ENCODE assay signal across 26 cellular contexts in the genomic region with DNA sequence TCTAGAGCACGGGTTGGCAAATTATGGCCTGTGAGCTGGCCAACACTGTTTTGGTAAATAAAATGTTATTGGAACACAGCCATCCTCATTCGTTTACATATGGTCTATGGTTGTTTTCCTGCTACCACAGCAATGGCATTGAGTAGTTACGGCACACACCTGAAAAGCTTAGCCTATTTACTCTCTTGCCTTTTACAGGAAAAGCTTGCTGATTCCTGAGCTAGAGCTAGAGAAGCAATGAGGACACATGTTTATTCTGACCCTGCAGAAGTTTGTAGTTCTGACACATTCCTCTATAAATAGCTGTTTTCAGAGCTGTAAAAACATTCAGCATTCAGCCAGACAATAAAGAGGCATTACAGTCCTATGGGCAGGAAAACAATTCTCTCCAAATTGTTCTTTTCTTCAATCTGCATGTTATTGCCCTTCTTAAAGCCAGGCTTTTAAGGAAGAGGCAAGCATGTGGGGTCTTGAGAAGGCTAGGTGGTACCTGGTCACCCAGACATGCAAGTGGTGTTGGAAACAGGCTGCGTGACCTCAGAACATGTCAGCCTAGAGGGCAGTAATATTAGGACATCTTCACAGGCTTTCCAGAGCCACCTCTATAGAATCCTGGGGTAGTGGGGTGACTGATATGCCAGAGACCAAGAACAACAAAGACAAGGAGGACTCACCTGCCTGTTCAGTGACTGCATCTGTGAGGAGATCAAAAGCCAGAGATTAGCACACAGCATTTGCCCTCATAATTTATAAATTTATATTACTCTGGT. TPM values are rescaled to one million over a fixed set of nuclear protein-coding genes. Genes with fewer than 3 reads are reported as not detected.
DNase-seq lines count a peak whose midpoint lies in the region; ATAC-seq, FAIRE-seq and TF ChIP-seq lines count a peak whose summit lies in the region.
"Had no signal": no experiment of that assay in that cellular context is flagged by ENCODE, and none has a peak within 500 bp of the region (broad histone marks: within the 10 kb centered on the region; RNA-seq: fewer than 3 reads in every experiment).

No MANE protein-coding gene starts in this region.

- intact Hi-C loops in colonic mucosa (cut with DNase I): loop anchor here (10.0 kb wide), 1 partner anchor 170 kb away; no protein-coding TSS in a partner anchor

- no peaks in the 10 kb centered on the region for H3K9me3 ChIP-seq in colonic mucosa
- H3K9me3 ChIP-seq: BLaER1 treated with 17β-estradiol and CSF1 and Interleukin-3, amounts not matched to agents 10 nM and 100 nM; SK-N-SH had no signal

- no peak for ATAC-seq in stimulated activated naive B cell treated with anti-CD40 and anti-IgM and Interleukin-4, amounts not matched to agents 10 μg/mL and 1 μg/mL and 100 μg/mL, for 72 hours (replicated peaks)
- no peak for ATAC-seq in HG03097 (IDR thresholded peaks at IDR 0.05; ENCODE audit: low FRiP score, unreplicated experiment)
- ATAC-seq: CD8-positive, alpha-beta T cell had no signal

- POLR2A ChIA-PET in activated CD4-positive, alpha-beta T cell treated with anti-CD3 and anti-CD28 coated beads, Interleukin-2, amount 10 ng/mL, durations not matched to agents 7 days and 5 days (lab: Charles Lee): no interaction called here

- H3K9ac ChIP-seq in colonic mucosa (ENCODE audit: low read depth in 2 of 2, low read length in 2 of 2): peak overlapping the region in 1 of 2 donors; percentile 28
- H3K9ac ChIP-seq: BLaER1 treated with 17β-estradiol and CSF1 and Interleukin-3, amounts not matched to agents 10 nM and 100 nM; SK-N-SH had no signal

- peak overlapping the region; percentile 20 for H3K27ac Mint-ChIP-seq in stimulated activated naive B cell treated with anti-CD40 and anti-IgM and Interleukin-4, amounts not matched to agents 10 μg/mL and 1 μg/mL and 100 μg/mL, for 72 hours
- no peak overlapping the region for H3K27ac Mint-ChIP-seq in activated CD4-positive, alpha-beta T cell treated with anti-CD3 and anti-CD28 coated beads, Interleukin-2, amount 10 ng/mL, durations not matched to agents 7 days and 5 days
- H3K27ac Mint-ChIP-seq: CD8-positive, alpha-beta T cell had no signal

- H3K36me3 ChIP-seq in colonic mucosa: no peaks in the 10 kb centered on the region
- H3K36me3 ChIP-seq: BLaER1 treated with 17β-estradiol and CSF1 and Interleukin-3, amounts not matched to agents 10 nM and 100 nM had no signal

- H3K4me1 Mint-ChIP-seq in stimulated activated naive B cell treated with anti-CD40 and anti-IgM and Interleukin-4, amounts not matched to agents 10 μg/mL and 1 μg/mL and 100 μg/mL, for 72 hours: peaks cover 50 to 81% of the 10 kb centered on the region in 2 donors
- H3K4me1 Mint-ChIP-seq in activated CD4-positive, alpha-beta T cell treated with anti-CD3 and anti-CD28 coated beads, Interleukin-2, amount 10 ng/mL, durations not matched to agents 7 days and 5 days: peaks cover 7% of the 10 kb centered on the region

- peaks cover 10 to 29% of the 10 kb centered on the region in 2 donors for H3K36me3 Mint-ChIP-seq in stimulated activated naive B cell treated with anti-CD40 and anti-IgM and Interleukin-4, amounts not matched to agents 10 μg/mL and 1 μg/mL and 100 μg/mL, for 72 hours
- H3K36me3 Mint-ChIP-seq in activated CD4-positive, alpha-beta T cell treated with anti-CD3 and anti-CD28 coated beads, Interleukin-2, amount 10 ng/mL, durations not matched to agents 7 days and 5 days (ENCODE audit: low read depth): no peaks in the 10 kb centered on the region
- H3K36me3 Mint-ChIP-seq: CD8-positive, alpha-beta T cell had no signal

- no peak overlapping the region for H3K4me3 ChIP-seq in colonic mucosa
- H3K4me3 ChIP-seq: BLaER1 treated with 17β-estradiol and CSF1 and Interleukin-3, amounts not matched to agents 10 nM and 100 nM had no signal

- no peak for TF ChIP-seq CTCF in colonic mucosa (IDR thresholded peaks at IDR 0.05)

- H3K4me1 ChIP-seq in colonic mucosa: peaks cover 5% of the 10 kb centered on the region

- DNase-seq in GM18507 (ENCODE audit: extremely low spot score, insufficient read length, low read depth) (no peak), NCI-H2029 (lab: John Stamatoyannopoulos, UW) (peak; percentile 74), colonic mucosa (no peak)
- no peak for DNase-seq in stimulated activated naive B cell treated with anti-CD40 and anti-IgM and Interleukin-4, amounts not matched to agents 10 μg/mL and 1 μg/mL and 100 μg/mL, for 72 hours
- no peak for DNase-seq in stimulated activated CD4-positive, alpha-beta T cell treated with anti-CD3 and anti-CD28 coated beads, Interleukin-15, amount 100 ng/mL, for 24 hours
- no peak for DNase-seq in activated CD4-positive, alpha-beta T cell treated with anti-CD3 and anti-CD28 coated beads, Interleukin-2, amount 10 ng/mL, durations not matched to agents 7 days and 5 days
- DNase-seq: CD8-positive, alpha-beta T cell; DMS79 treated with DMSO at 0.1 percent for 48 hours; KBM-7; MV-4-11; NCI-H1417 treated with DMSO at 0.1 percent for 48 hours; NCI-H187 treated with DMSO at 0.1 percent for 48 hours; NCI-H2171 treated with DMSO at 0.1 percent for 48 hours; NCI-H446; NCI-H526 treated with DMSO at 0.1 percent for 48 hours; NK-92 treated with Interleukin-12 subunit alpha and Interleukin-12 subunit beta, amount 100 ng/mL, for 24 hours; OCI-M1; SHP77 treated with DMSO at 0.1 percent for 48 hours; SK-N-SH; T-helper 1 cell had no signal

- no peaks in the 10 kb centered on the region for H3K27me3 Mint-ChIP-seq in stimulated activated naive B cell treated with anti-CD40 and anti-IgM and Interleukin-4, amounts not matched to agents 10 μg/mL and 1 μg/mL and 100 μg/mL, for 72 hours
- peaks cover 2% of the 10 kb centered on the region for H3K27me3 Mint-ChIP-seq in activated CD4-positive, alpha-beta T cell treated with anti-CD3 and anti-CD28 coated beads, Interleukin-2, amount 10 ng/mL, durations not matched to agents 7 days and 5 days

- no peaks in the 10 kb centered on the region for H3K27me3 ChIP-seq in colonic mucosa

- H3K27ac ChIP-seq in colonic mucosa: peak overlapping the region; percentile 71
- H3K27ac ChIP-seq: BLaER1 treated with 17β-estradiol and CSF1 and Interleukin-3, amounts not matched to agents 10 nM and 100 nM had no signal

- peak; percentile 39 for FAIRE-seq in GM18507 (lab: Jason Lieb, UNC)

- CTCF ChIA-PET in activated CD4-positive, alpha-beta T cell treated with anti-CD3 and anti-CD28 coated beads, Interleukin-2, amount 10 ng/mL, durations not matched to agents 7 days and 5 days (lab: Charles Lee): no interaction called here

- no peaks in the 10 kb centered on the region for H3K9me3 Mint-ChIP-seq in stimulated activated naive B cell treated with anti-CD40 and anti-IgM and Interleukin-4, amounts not matched to agents 10 μg/mL and 1 μg/mL and 100 μg/mL, for 72 hours
- no peaks in the 10 kb centered on the region for H3K9me3 Mint-ChIP-seq in activated CD4-positive, alpha-beta T cell treated with anti-CD3 and anti-CD28 coated beads, Interleukin-2, amount 10 ng/mL, durations not matched to agents 7 days and 5 days
- H3K9me3 Mint-ChIP-seq: CD8-positive, alpha-beta T cell had no signal

- H3K4me3 Mint-ChIP-seq in stimulated activated naive B cell treated with anti-CD40 and anti-IgM and Interleukin-4, amounts not matched to agents 10 μg/mL and 1 μg/mL and 100 μg/mL, for 72 hours: peak overlapping the region; percentile 76 to 80
- H3K4me3 Mint-ChIP-seq in activated CD4-positive, alpha-beta T cell treated with anti-CD3 and anti-CD28 coated beads, Interleukin-2, amount 10 ng/mL, durations not matched to agents 7 days and 5 days: no peak overlapping the region
- H3K4me3 Mint-ChIP-seq: CD8-positive, alpha-beta T cell had no signal

RNA-seq across cellular contexts. Expression of a gene that starts 1.6 kb away (rescaled TPM):
- total RNA-seq in colonic mucosa: under 1 TPM; 0.10 to 0.40 TPM
- not detected for total RNA-seq in activated CD4-positive, alpha-beta T cell treated with anti-CD3 and anti-CD28 coated beads, Interleukin-2, amount 10 ng/mL, durations not matched to agents 7 days and 5 days
- total RNA-seq: A673, G401, H4, RPMI7951 had no signal

RNA-seq across cellular contexts. Expression of a gene that starts 44.6 kb away (rescaled TPM):
- under 1 TPM in 1 of 2 donors, not detected in 1; 0.07 TPM for total RNA-seq in colonic mucosa
- total RNA-seq in activated CD4-positive, alpha-beta T cell treated with anti-CD3 and anti-CD28 coated beads, Interleukin-2, amount 10 ng/mL, durations not matched to agents 7 days and 5 days: under 1 TPM in 1 of 2 experiments, not detected in 1; 0.22 TPM
- total RNA-seq: A673, G401, H4, RPMI7951 had no signal
